Comparison of ENCODE assay signal across 14 cellular contexts in the genomic region with DNA sequence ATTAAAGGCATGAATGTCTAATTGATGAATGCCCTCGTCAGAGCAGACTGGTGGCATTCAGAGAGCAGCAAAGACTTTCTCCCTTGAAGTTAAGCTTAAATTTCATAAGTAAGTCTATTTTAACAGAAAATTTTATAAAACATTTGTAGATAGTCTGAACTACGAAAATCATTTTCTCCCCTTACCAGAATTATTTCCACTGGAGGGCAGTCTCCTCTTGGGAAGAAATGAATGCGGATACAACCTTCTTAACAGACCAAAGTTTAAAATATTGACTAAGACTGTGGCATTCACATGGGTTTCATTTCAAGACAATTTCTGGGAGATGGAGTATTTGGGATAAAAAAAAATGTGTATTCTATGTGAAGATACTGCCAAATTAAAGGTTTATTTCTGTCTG.
A peak's percentile ranks its signal among the peaks of the same experiment; 100 is the strongest.
DNase-seq lines count a peak whose midpoint lies in the region; ATAC-seq, FAIRE-seq and TF ChIP-seq lines count a peak whose summit lies in the region.
"Had no signal": no experiment of that assay in that cellular context is flagged by ENCODE, and none has a peak within 500 bp of the region (broad histone marks: within the 10 kb centered on the region; RNA-seq: fewer than 3 reads in every experiment).

No MANE protein-coding gene starts in this region.

- H3K9me3 ChIP-seq in Loucy (ENCODE audit: insufficient read depth, low read depth, low read length) = no peaks in the 10 kb centered on the region
- no peaks in the 10 kb centered on the region for H3K9me3 ChIP-seq in H1 (ENCODE audit: insufficient read depth in 2 of 2, low read depth in 1 of 2, low read length in 1 of 2)
- no peaks in the 10 kb centered on the region for H3K9me3 ChIP-seq in spleen
- H3K9me3 ChIP-seq in sigmoid colon = no peaks in the 10 kb centered on the region
- H3K9me3 ChIP-seq in ovary = no peaks in the 10 kb centered on the region
- H3K9me3 ChIP-seq: MG63 had no signal

- no peak overlapping the region for H2BK120ac ChIP-seq in H1 (replicated peaks; ENCODE audit: low read depth, low read length)

- H3K9me3 Mint-ChIP-seq in effector memory CD8-positive, alpha-beta T cell = no peaks in the 10 kb centered on the region

- H3K4me2 ChIP-seq in Loucy (ENCODE audit: low read depth, low read length, poor library complexity, severe bottlenecking) = no peak overlapping the region
- no peak overlapping the region for H3K4me2 ChIP-seq in H1 (ENCODE audit: insufficient read depth in 1 of 2, low read depth in 2 of 2, low read length in 2 of 2)

- H2BK5ac ChIP-seq in H1 (ENCODE audit: low read depth, low read length) = no peak overlapping the region; the same call in 1 of the 2 replicates

- H2BK15ac ChIP-seq in H1 (ENCODE audit: low read length) = no peak overlapping the region

- H3K4me1 ChIP-seq in Loucy (ENCODE audit: insufficient read depth, low read length, poor library complexity, severe bottlenecking) = no peaks in the 10 kb centered on the region
- H3K4me1 ChIP-seq in H1 (replicated peaks in 1 of 4; ENCODE audit: control insufficient read depth in 3 of 4, insufficient read depth in 4 of 4, low read length in 3 of 4) = peaks cover 0 to 9% (median 0%) of the 10 kb centered on the region in 4 experiments; a peak in 1 of 7 replicates
- H3K4me1 ChIP-seq in spleen = no peaks in the 10 kb centered on the region
- H3K4me1 ChIP-seq in sigmoid colon = peaks cover 0 to 5% (median 0%) of the 10 kb centered on the region in 4 donors
- H3K4me1 ChIP-seq in ovary (ENCODE audit: insufficient read depth) = no peaks in the 10 kb centered on the region

- H3K27ac ChIP-seq in C4-2B (no peak overlapping the region), H1 (ENCODE audit: low read depth, low read length) (no peak overlapping the region), spleen (no peak overlapping the region), sigmoid colon (no peak overlapping the region), ovary (no peak overlapping the region)
- H3K27ac ChIP-seq: coronary artery had no signal

- H3K79me2 ChIP-seq in Loucy (ENCODE audit: insufficient read depth, low read length) (no peaks in the 10 kb centered on the region), H1 (ENCODE audit: control insufficient read depth in 1 of 2, insufficient read depth in 2 of 2, low read length in 2 of 2) (no peaks in the 10 kb centered on the region)

- POLR2A ChIA-PET in H1 (lab: Charles Lee; ENCODE audit: partially characterized antibody) = no interaction called here

- peak; percentile 67 for TF ChIP-seq RAD21 in H1 (IDR thresholded peaks at IDR 0.05 in 1 of 2, conservative IDR thresholded peaks at IDR 0.05 in 1 of 2; ENCODE audit: low read depth in 2 of 2, low read length in 2 of 2)

- no peaks in the 10 kb centered on the region for H3K9me2 ChIP-seq in Loucy (replicated peaks; ENCODE audit: low read depth, low read length)

- H2AFZ ChIP-seq in Loucy (ENCODE audit: low read length) (no peak overlapping the region), H1 (ENCODE audit: low read length) (no peak overlapping the region)

- no peak overlapping the region for H4K8ac ChIP-seq in H1 (ENCODE audit: extremely low read depth, insufficient read depth, low read length)

- no peak overlapping the region for H3K27ac Mint-ChIP-seq in effector memory CD8-positive, alpha-beta T cell

- no peak for DNase-seq in H1 (ENCODE audit: low read depth in 1 of 2, low spot score in 2 of 2)
- DNase-seq in medulla oblongata (ENCODE audit: extremely low spot score) = peak; percentile 9
- DNase-seq in spleen = no peak
- DNase-seq in sigmoid colon = no peak
- no peak for DNase-seq in ovary
- no peak for DNase-seq in effector memory CD8-positive, alpha-beta T cell
- DNase-seq: activated CD4-positive, alpha-beta T cell treated with anti-CD3 and anti-CD28 coated beads for 4 hours; activated effector memory CD4-positive, alpha-beta T cell treated with Interleukin-2 at 50 U/mL for 16 hours; COR-L47; MG63; small intestine had no signal

- no peaks in the 10 kb centered on the region for H3K23me2 ChIP-seq in H1 (ENCODE audit: low read depth, low read length)

- H3K4me3 Mint-ChIP-seq in effector memory CD8-positive, alpha-beta T cell = no peak overlapping the region

- no peak for FAIRE-seq in H1 (lab: Jason Lieb, UNC)
- FAIRE-seq: small intestine had no signal

- no peak overlapping the region for H3K23ac ChIP-seq in H1 (ENCODE audit: insufficient read length)

- no peaks in the 10 kb centered on the region for H3K27me3 Mint-ChIP-seq in effector memory CD8-positive, alpha-beta T cell

- no peak overlapping the region for H4K91ac ChIP-seq in H1 (replicated peaks; ENCODE audit: insufficient read length, low read length)

- H2AK5ac ChIP-seq in H1 (ENCODE audit: low read depth, low read length) = no peak overlapping the region

- no peaks in the 10 kb centered on the region for H3K36me3 Mint-ChIP-seq in effector memory CD8-positive, alpha-beta T cell (ENCODE audit: insufficient read depth)

- TF ChIP-seq EP300 in H1 (IDR thresholded peaks at IDR 0.05; ENCODE audit: borderline replicate concordance in 1 of 2, low read depth in 2 of 2, low read length in 2 of 2) (no peak), sigmoid colon (IDR thresholded peaks at IDR 0.05) (no peak), ovary (IDR thresholded peaks at IDR 0.05) (no peak)

- no peak overlapping the region for H4K5ac ChIP-seq in H1 (ENCODE audit: insufficient read length, low read depth, low read length)

- H3K36me3 ChIP-seq in Loucy (ENCODE audit: insufficient read depth, low read length) (no peaks in the 10 kb centered on the region), H1 (ENCODE audit: control insufficient read depth in 2 of 4, insufficient read depth in 4 of 4, low read length in 3 of 4) (no peaks in the 10 kb centered on the region), spleen (no peaks in the 10 kb centered on the region), sigmoid colon (no peaks in the 10 kb centered on the region), ovary (no peaks in the 10 kb centered on the region)
- H3K36me3 ChIP-seq: MG63 had no signal

- H2BK20ac ChIP-seq in H1 (ENCODE audit: low read length) = no peak overlapping the region

- no peaks in the 10 kb centered on the region for H4K20me1 ChIP-seq in Loucy (ENCODE audit: insufficient read depth, low read length, poor library complexity, severe bottlenecking)
- H4K20me1 ChIP-seq in H1 (replicated peaks in 1 of 2; ENCODE audit: control insufficient read depth in 1 of 2, insufficient read depth in 2 of 2, low read length in 2 of 2) = no peaks in the 10 kb centered on the region

- CTCF ChIA-PET in H1 (lab: Charles Lee; ENCODE audit: partially characterized antibody) = interaction anchor here (0.6 to 6.5 kb wide), 12 partner anchors 8 to 753 kb away, joined by 3 to 45 read pairs (median 3); no protein-coding TSS in a partner anchor

- no peak overlapping the region for H3K9ac ChIP-seq in Loucy (ENCODE audit: low read depth, low read length, poor library complexity, severe bottlenecking)
- H3K9ac ChIP-seq in H1 (replicated peaks in 1 of 4; ENCODE audit: extremely low read depth in 1 of 4, low read depth in 3 of 4, low read length in 3 of 4) = no peak overlapping the region

- no peak overlapping the region for H3K4ac ChIP-seq in H1 (replicated peaks; ENCODE audit: insufficient read length, low read depth, low read length)

- no peak for ATAC-seq in effector memory CD8-positive, alpha-beta T cell (replicated peaks)

- intact Hi-C loops in spleen (cut with DNase I; ENCODE audit: low total_unique reads) (no loop called here), sigmoid colon (cut with DNase I) (no loop called here), ovary (cut with DNase I) (no loop called here)

- H3K27me3 ChIP-seq in Loucy (ENCODE audit: insufficient read depth, low read length, poor library complexity, severe bottlenecking) (no peaks in the 10 kb centered on the region), H1 (replicated peaks in 1 of 4; ENCODE audit: control insufficient read depth in 3 of 4, extremely low read depth in 1 of 4, insufficient read depth in 3 of 4, low read length in 3 of 4) (no peaks in the 10 kb centered on the region), spleen (replicated peaks in 1 of 7) (no peaks in the 10 kb centered on the region), sigmoid colon (no peaks in the 10 kb centered on the region), ovary (no peaks in the 10 kb centered on the region)
- H3K27me3 ChIP-seq: MG63 had no signal

- H3K4me3 ChIP-seq in Loucy (ENCODE audit: low read length, poor library complexity, severe bottlenecking) = no peak overlapping the region
- H3K4me3 ChIP-seq in H1 (ENCODE audit: extremely low read depth in 1 of 4, insufficient read depth in 2 of 4, low read depth in 3 of 4, low read length in 4 of 4) = no peak overlapping the region
- no peak overlapping the region for H3K4me3 ChIP-seq in spleen
- no peak overlapping the region for H3K4me3 ChIP-seq in sigmoid colon
- H3K4me3 ChIP-seq in ovary = no peak overlapping the region
- H3K4me3 ChIP-seq: coronary artery, MG63 had no signal

- H3K56ac ChIP-seq in H1 (replicated peaks; ENCODE audit: insufficient read length, low read depth, low read length) = no peak overlapping the region

- TF ChIP-seq POLR2A in H1 (IDR thresholded peaks at IDR 0.05; ENCODE audit: control extremely low read depth in 1 of 2, low read depth in 2 of 2, low read length in 2 of 2) (no peak), spleen (IDR thresholded peaks at IDR 0.05) (no peak), sigmoid colon (IDR thresholded peaks at IDR 0.05) (no peak), ovary (IDR thresholded peaks at IDR 0.05) (no peak)

- H3K4me1 Mint-ChIP-seq in effector memory CD8-positive, alpha-beta T cell (ENCODE audit: low read depth in 2 of 2) = no peaks in the 10 kb centered on the region

- 54% methylated on average over 3 of the region's 3 CpGs; no CpG with 5 or more reads in 1 of the 2 experiments for WGBS in H1 (ENCODE audit: extremely low coverage in 1 of 2, insufficient coverage in 1 of 2, insufficient read length in 1 of 2, insufficient replicate concordance in 2 of 2, low coverage in 1 of 2, low lambda C conversion rate in 2 of 2, missing lambda C conversion rate in 1 of 2), 2 experiments
- 62 to 84% (median 75%) methylated on average over 3 of the region's 3 CpGs for WGBS in spleen, 5 donors
- WGBS in sigmoid colon, 2 donors = 89 to 90% methylated on average over 3 of the region's 3 CpGs
- 48% methylated on average over 3 of the region's 3 CpGs for WGBS in ovary, 3 donors

- no peak overlapping the region; the same call in 1 of the 2 replicates for H2BK12ac ChIP-seq in H1 (ENCODE audit: low read depth, low read length)

- no peak overlapping the region for H3K14ac ChIP-seq in H1 (ENCODE audit: insufficient read length)

- H3K18ac ChIP-seq in H1 (ENCODE audit: extremely low read depth, low read length) = no peak overlapping the region

- H3F3A ChIP-seq in Loucy (ENCODE audit: low read depth) = no peaks in the 10 kb centered on the region

- TF ChIP-seq CTCF in C4-2B (conservative IDR thresholded peaks at IDR 0.05) (peak; percentile 33), Loucy (conservative IDR thresholded peaks at IDR 0.05; ENCODE audit: low read length) (peak; percentile 48), H1 (IDR thresholded peaks at IDR 0.05; ENCODE audit: control extremely low read depth in 1 of 3, insufficient read depth in 1 of 3, low read depth in 1 of 3, low read length in 3 of 3) (peak in 2 of 3 experiments; percentile 7 to 14; a peak in 2 of 4 replicates), spleen (IDR thresholded peaks at IDR 0.05 in 8 of 11, conservative IDR thresholded peaks at IDR 0.05 in 3 of 11) (no peak), sigmoid colon (IDR thresholded peaks at IDR 0.05) (no peak), ovary (IDR thresholded peaks at IDR 0.05) (no peak)

- H3K79me1 ChIP-seq in H1 (ENCODE audit: low read depth, low read length) = no peaks in the 10 kb centered on the region

Comparison
In these comparisons a context has a peak if more than half of its experiments do, and no peak if none do; other contexts are left out.
1. CTCF ChIP-seq: peak in C4-2B (single experiment), Loucy (single experiment) and H1 (2 of 3); none in spleen (0 of 11), sigmoid colon (0 of 4) and ovary (0 of 3).